In the genomic region with DNA sequence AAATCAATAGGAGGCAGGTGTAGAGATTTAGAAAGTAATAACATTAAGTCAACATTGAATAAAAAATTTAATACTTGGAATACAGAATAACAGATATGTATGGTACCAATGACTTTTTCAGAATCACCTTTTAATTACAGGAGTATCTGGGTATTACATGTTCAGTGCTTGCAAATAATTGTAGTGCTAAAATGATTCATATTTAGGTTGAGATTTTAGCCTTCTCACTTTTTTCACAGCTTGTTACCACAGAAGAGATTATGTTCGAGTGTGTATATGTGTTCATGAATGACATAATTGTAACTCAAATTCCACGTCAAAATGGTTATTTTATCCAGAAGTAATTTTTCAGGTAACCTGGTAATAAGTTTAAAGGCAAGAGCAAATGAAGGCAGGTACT, we compare ENCODE assay signal across 16 cellular contexts.
DNase-seq lines count a peak whose midpoint lies in the region; FAIRE-seq and TF ChIP-seq lines count a peak whose summit lies in the region.
"Had no signal": no experiment of that assay in that cellular context is flagged by ENCODE, and none has a peak within 500 bp of the region (broad histone marks: within the 10 kb centered on the region; RNA-seq: fewer than 3 reads in every experiment).

No MANE protein-coding gene starts in this region.

- H3K4me2 ChIP-seq in parathyroid adenoma (ENCODE audit: low read length), result no peak overlapping the region

- intact Hi-C loops in kidney (cut with DNase I), result no loop called here

- no peak for DNase-seq in SK-N-MC (ENCODE audit: low read depth, low spot score)
- no peak for DNase-seq in kidney
- DNase-seq in DMS 273 treated with DMSO at 0.1 percent for 48 hours (lab: John Stamatoyannopoulos, UW), result no peak
- DNase-seq in DMS79 (lab: John Stamatoyannopoulos, UW), result no peak
- DNase-seq: ACHN; BE2C; C1 segment of cervical spinal cord; CD4-positive, CD25-positive, alpha-beta regulatory T cell; CD8-positive, alpha-beta memory T cell; COR-L47; GDM1 had no signal

- H3K4me1 ChIP-seq in HEK293 (ENCODE audit: control insufficient read depth, insufficient read depth, low read length) (no peaks in the 10 kb centered on the region), parathyroid adenoma (peaks cover 8% of the 10 kb centered on the region), kidney (ENCODE audit: control insufficient read depth in 1 of 2, insufficient read depth in 1 of 2, low read depth in 1 of 2, low read length in 2 of 2) (no peaks in the 10 kb centered on the region)
- H3K4me1 ChIP-seq: BE2C had no signal

- H2AFZ ChIP-seq in parathyroid adenoma, result no peak overlapping the region

- no peak for FAIRE-seq in kidney (lab: Jason Lieb, UNC)
- FAIRE-seq: A204.1, HTR-8/SVneo had no signal

- H3K36me3 ChIP-seq in HEK293 (ENCODE audit: control insufficient read depth in 2 of 2, insufficient read depth in 1 of 2, low read length in 2 of 2) (no peaks in the 10 kb centered on the region), SK-N-MC (ENCODE audit: insufficient read depth, low read length) (0 out of 2 replicates have a peak, but pooled peaks cover 3% of the 10 kb centered on the region), parathyroid adenoma (ENCODE audit: control insufficient read depth, insufficient read depth, low read length) (no peaks in the 10 kb centered on the region), kidney (ENCODE audit: control insufficient read depth in 1 of 2, insufficient read depth in 2 of 2, low read length in 2 of 2) (no peaks in the 10 kb centered on the region)
- H3K36me3 ChIP-seq: BE2C had no signal

- H3K27ac ChIP-seq in HEK293 (ENCODE audit: extremely low read depth, low read depth, low read length), result no peak overlapping the region
- H3K27ac ChIP-seq in SK-N-MC, result peak overlapping the region; percentile 8; the same call in 1 of the 2 replicates
- H3K27ac ChIP-seq in parathyroid adenoma, result peak overlapping the region; percentile 71
- H3K27ac ChIP-seq in kidney (ENCODE audit: low read depth in 2 of 2, low read length in 2 of 2), result no peak overlapping the region

- POLR2A ChIA-PET in HEK293 (lab: Yijun Ruan, JAX), result no interaction called here

- no peak for TF ChIP-seq CTCF in HEK293 (tag by site-specific recombination; IDR thresholded peaks at IDR 0.05)
- no peak for TF ChIP-seq CTCF in parathyroid adenoma (IDR thresholded peaks at IDR 0.05)
- TF ChIP-seq CTCF in kidney (IDR thresholded peaks at IDR 0.05; ENCODE audit: borderline replicate concordance, extremely low read depth, insufficient read depth), result no peak

- no peaks in the 10 kb centered on the region for H3K79me2 ChIP-seq in parathyroid adenoma

- CTCF ChIA-PET in HEK293 (lab: Yijun Ruan, JAX), result no interaction called here

- H3K27me3 ChIP-seq in parathyroid adenoma (ENCODE audit: control insufficient read depth, insufficient read depth, low read length), result no peaks in the 10 kb centered on the region
- H3K27me3 ChIP-seq: BE2C had no signal

- no peak overlapping the region for H3K4me3 ChIP-seq in HEK293 (ENCODE audit: low read depth, low read length)
- no peak overlapping the region for H3K4me3 ChIP-seq in SK-N-MC
- no peak overlapping the region for H3K4me3 ChIP-seq in parathyroid adenoma (ENCODE audit: low read depth, low read length)
- H3K4me3 ChIP-seq in kidney (ENCODE audit: low read length in 2 of 2), result no peak overlapping the region
- H3K4me3 ChIP-seq: GM23248 had no signal

- no peaks in the 10 kb centered on the region for H3K9me3 ChIP-seq in HEK293 (ENCODE audit: control insufficient read depth, insufficient read depth, low read depth, low read length)
- H3K9me3 ChIP-seq in SK-N-MC (ENCODE audit: low read depth, low read length), result peaks cover 4% of the 10 kb centered on the region; the same call in 1 of the 2 replicates
- no peaks in the 10 kb centered on the region for H3K9me3 ChIP-seq in parathyroid adenoma (ENCODE audit: control insufficient read depth, low read length)
- H3K9me3 ChIP-seq in kidney (ENCODE audit: control insufficient read depth in 1 of 2, low read length in 2 of 2), result no peaks in the 10 kb centered on the region

- H3K9ac ChIP-seq in SK-N-MC (ENCODE audit: insufficient read length) (no peak overlapping the region), parathyroid adenoma (no peak overlapping the region), kidney (ENCODE audit: low read length in 2 of 2) (no peak overlapping the region)
- H3K9ac ChIP-seq: GM23248 had no signal

TF ChIP-seq in HEK293, 187 proteins besides CTCF, POLR2A, EP300 and RAD21:
- TF ChIP-seq ZNF248 (tag by site-specific recombination; IDR thresholded peaks at IDR 0.05) (no peak), ZNF239 (tag by site-specific recombination; IDR thresholded peaks at IDR 0.05) (no peak), PRDM10 (tag by site-specific recombination; IDR thresholded peaks at IDR 0.05) (no peak)
- TF ChIP-seq, protein P1, sequence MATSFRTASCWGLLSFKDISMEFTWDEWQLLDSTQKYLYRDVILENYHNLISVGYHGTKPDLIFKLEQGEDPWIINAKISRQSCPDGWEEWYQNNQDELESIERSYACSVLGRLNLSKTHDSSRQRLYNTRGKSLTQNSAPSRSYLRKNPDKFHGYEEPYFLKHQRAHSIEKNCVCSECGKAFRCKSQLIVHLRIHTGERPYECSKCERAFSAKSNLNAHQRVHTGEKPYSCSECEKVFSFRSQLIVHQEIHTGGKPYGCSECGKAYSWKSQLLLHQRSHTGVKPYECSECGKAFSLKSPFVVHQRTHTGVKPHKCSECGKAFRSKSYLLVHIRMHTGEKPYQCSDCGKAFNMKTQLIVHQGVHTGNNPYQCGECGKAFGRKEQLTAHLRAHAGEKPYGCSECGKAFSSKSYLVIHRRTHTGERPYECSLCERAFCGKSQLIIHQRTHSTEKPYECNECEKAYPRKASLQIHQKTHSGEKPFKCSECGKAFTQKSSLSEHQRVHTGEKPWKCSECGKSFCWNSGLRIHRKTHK (tag by site-specific recombination; IDR thresholded peaks at IDR 0.05), result 0 out of 2 replicates have a peak, but pooled peaks have one; percentile 41

Comparison
In these comparisons a context has a peak if more than half of its experiments do, and no peak if none do; other contexts are left out.
1. H3K27ac ChIP-seq: peak in SK-N-MC (single experiment) and parathyroid adenoma (single experiment); none in HEK293 (single experiment) and kidney (0 of 2).